Comparison of ENCODE assay signal across 1 cellular context in the genomic region with DNA sequence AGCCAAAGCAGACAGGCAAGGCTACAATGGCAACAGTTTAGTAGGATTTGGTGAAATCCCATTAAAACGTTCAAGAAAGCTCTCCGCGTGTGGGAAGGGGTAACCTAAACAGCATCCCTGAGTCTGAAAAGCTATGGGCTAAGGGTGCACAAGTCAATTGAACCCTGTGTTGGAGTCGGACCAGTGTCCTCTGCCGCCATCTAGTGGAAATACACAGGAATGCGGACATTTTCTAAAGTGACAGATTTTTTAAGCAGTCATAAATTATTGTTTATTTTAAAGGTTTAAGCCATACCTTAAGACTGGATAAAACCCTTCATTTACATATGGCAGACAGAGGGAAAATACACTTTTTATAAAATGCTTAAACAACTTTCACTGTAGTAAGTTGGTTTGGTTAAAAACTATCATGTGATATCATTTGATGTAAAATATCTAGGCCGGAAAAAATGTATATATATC.
TF ChIP-seq lines count a peak whose summit lies in the region.

No MANE protein-coding gene starts in this region.

TF ChIP-seq in WTC11, 78 proteins besides CTCF, POLR2A, EP300 and RAD21 (continued from another document):
- no peak for TF ChIP-seq IRF1 (CRISPR knock-in tag; IDR thresholded peaks at IDR 0.05)
- no peak for TF ChIP-seq FOXP1 (CRISPR knock-in tag; IDR thresholded peaks at IDR 0.05; ENCODE audit: borderline replicate concordance)
